8 cellular contexts compared by ENCODE assay signal in genomic region chr7:157432541-157432956, GRCh38.
DNase-seq lines count a peak whose midpoint lies in the region; ATAC-seq and TF ChIP-seq lines count a peak whose summit lies in the region.

No MANE protein-coding gene starts in this region.

- H3K9me3 Mint-ChIP-seq in activated naive CD8-positive, alpha-beta T cell treated with anti-CD3 and anti-CD28 coated beads for 36 hours: no peaks in the 10 kb centered on the region
- no peaks in the 10 kb centered on the region for H3K9me3 Mint-ChIP-seq in immature natural killer cell

- H3K4me3 ChIP-seq in AG09309 (ENCODE audit: control insufficient read depth, low read depth, low read length): peak overlapping the region; percentile 31

- H3K36me3 Mint-ChIP-seq in activated naive CD8-positive, alpha-beta T cell treated with anti-CD3 and anti-CD28 coated beads for 36 hours: no peaks in the 10 kb centered on the region
- H3K36me3 Mint-ChIP-seq in immature natural killer cell: no peaks in the 10 kb centered on the region

- no peak for TF ChIP-seq CTCF in AG09309 (IDR thresholded peaks at IDR 0.05; ENCODE audit: control insufficient read depth, insufficient read depth, low read depth, low read length, missing control alignments)

- peak overlapping the region; percentile 35 for H3K4me3 Mint-ChIP-seq in activated naive CD8-positive, alpha-beta T cell treated with anti-CD3 and anti-CD28 coated beads for 36 hours
- H3K4me3 Mint-ChIP-seq in immature natural killer cell: peak overlapping the region; percentile 15 to 72 (median 54)

- ATAC-seq in GM19395 (IDR thresholded peaks at IDR 0.05; ENCODE audit: unreplicated experiment): peak; percentile 44
- ATAC-seq in GM21576 (IDR thresholded peaks at IDR 0.05; ENCODE audit: unreplicated experiment): no peak
- ATAC-seq in HG03095 (IDR thresholded peaks at IDR 0.05; ENCODE audit: unreplicated experiment): no peak

- H3K4me1 Mint-ChIP-seq in activated naive CD8-positive, alpha-beta T cell treated with anti-CD3 and anti-CD28 coated beads for 36 hours: peaks cover 8% of the 10 kb centered on the region
- peaks cover 8 to 12% of the 10 kb centered on the region in 2 donors for H3K4me1 Mint-ChIP-seq in immature natural killer cell

- no peaks in the 10 kb centered on the region for H3K27me3 Mint-ChIP-seq in activated naive CD8-positive, alpha-beta T cell treated with anti-CD3 and anti-CD28 coated beads for 36 hours
- H3K27me3 Mint-ChIP-seq in immature natural killer cell (ENCODE audit: low read depth in 3 of 3): peaks cover 0 to 7% (median 0%) of the 10 kb centered on the region in 3 donors

- no peak overlapping the region for H3K27ac Mint-ChIP-seq in activated naive CD8-positive, alpha-beta T cell treated with anti-CD3 and anti-CD28 coated beads for 36 hours
- H3K27ac Mint-ChIP-seq in immature natural killer cell: no peak overlapping the region

- peak; percentile 20 for DNase-seq in AG09309 (ENCODE audit: low read depth)
- peak; percentile 75 for DNase-seq in NCI-H345 (lab: John Stamatoyannopoulos, UW)
- DNase-seq in activated naive CD8-positive, alpha-beta T cell treated with anti-CD3 and anti-CD28 coated beads for 36 hours: no peak
- DNase-seq in immature natural killer cell: no peak
- DNase-seq in stromal cell of bone marrow (ENCODE audit: low read depth): peak; percentile 15

Comparison
In these comparisons a context has a peak if more than half of its experiments do, and no peak if none do; other contexts are left out.
1. DNase-seq: peak in AG09309 (single experiment), NCI-H345 (single experiment) and stromal cell of bone marrow (single experiment); none in activated naive CD8-positive, alpha-beta T cell treated with anti-CD3 and anti-CD28 coated beads for 36 hours (single experiment) and immature natural killer cell (0 of 3).